ENCODE assay signal across 8 cellular contexts in the genomic region with DNA sequence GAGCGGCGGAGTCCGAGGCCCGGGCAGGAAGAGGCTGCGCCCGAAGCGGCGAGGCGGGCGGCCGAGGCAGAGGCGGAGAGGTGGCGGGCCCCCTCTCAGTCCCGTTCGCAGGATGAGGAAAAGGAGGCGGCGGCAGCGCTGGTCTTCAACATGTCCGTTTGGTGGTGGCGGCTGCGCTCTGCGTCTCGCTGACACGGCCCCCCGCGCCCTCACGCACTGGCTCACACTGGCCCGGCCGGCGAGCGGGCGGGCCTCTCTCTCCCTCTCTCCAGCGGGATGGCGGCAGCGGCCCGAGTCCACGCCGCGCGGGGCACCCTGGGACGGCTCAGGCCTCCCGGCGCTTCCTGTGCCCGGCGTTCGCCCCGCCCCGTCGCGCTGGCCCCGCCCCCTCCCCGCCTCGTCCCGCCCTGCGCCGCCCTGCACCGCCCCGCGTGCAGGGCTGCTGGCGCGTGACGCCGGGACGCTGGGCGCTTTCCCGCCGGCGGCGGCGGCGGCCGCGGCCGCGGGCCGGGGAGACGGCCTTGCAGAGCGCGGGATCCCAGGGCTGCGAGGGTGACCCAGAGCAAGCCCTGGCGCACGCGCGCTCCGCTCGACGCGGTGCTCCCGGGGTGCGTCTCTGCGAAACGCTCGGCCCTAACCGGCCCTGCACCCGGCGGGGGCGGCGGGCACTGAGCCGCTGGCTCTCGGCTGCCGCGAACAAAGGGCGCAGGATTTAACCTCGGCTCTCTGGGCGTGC.
DNase-seq lines count a peak whose midpoint lies in the region; ATAC-seq and TF ChIP-seq lines count a peak whose summit lies in the region.

Gene SCAF4 (minus strand): TSS at position 317 of the 736 bp plus-strand sequence. CDS start 426 bp downstream, outside the sequence.

- peaks cover 8% of the 10 kb centered on the region for H3K27me3 Mint-ChIP-seq in nephron (ENCODE audit: low read depth)

- H3K4me1 Mint-ChIP-seq in nephron, result peaks cover 17% of the 10 kb centered on the region

- DNase-seq in ELF-1 (ENCODE audit: low read depth, low spot score) (peak; percentile 88), GOT3 (lab: John Stamatoyannopoulos, UW) (peak; percentile 73), Kasumi-1 (lab: John Stamatoyannopoulos, UW) (peak; percentile 64 to 67), RPMI8226 (peak; percentile 94), fibroblast of pulmonary artery (ENCODE audit: low read depth) (peak; percentile 89)
- peak; percentile 79 for DNase-seq in activated effector memory CD4-positive, alpha-beta T cell treated with Interleukin-2 at 50 U/mL for 16 hours
- peak; percentile 88 for DNase-seq in stimulated activated naive CD8-positive, alpha-beta T cell treated with anti-CD3 and anti-CD28 coated beads, Interleukin-15, Interleukin-2, amounts not matched to agents 100 U/mL and 50 U/mL, for 24 hours

- peak within 1 kb of the TSS; percentile 85 for H3K4me3 ChIP-seq in fibroblast of pulmonary artery (replicated peaks; ENCODE audit: low read depth, low read length)

- no peaks in the 10 kb centered on the region for H3K9me3 Mint-ChIP-seq in nephron

- TF ChIP-seq CTCF in fibroblast of pulmonary artery (IDR thresholded peaks at IDR 0.05; ENCODE audit: low read length, missing control alignments) (no peak), nephron (IDR thresholded peaks at IDR 0.05; ENCODE audit: unreplicated experiment in 3 of 3) (no peak)

- no peaks in the 10 kb centered on the region for H3K36me3 Mint-ChIP-seq in nephron (ENCODE audit: low read depth)

- peak within 1 kb of the TSS; percentile 88 to 95 (median 95) for H3K4me3 Mint-ChIP-seq in nephron

- peak within 1 kb of the TSS; percentile 69 to 97 (median 94) for H3K27ac Mint-ChIP-seq in nephron

- ATAC-seq in stimulated activated naive CD8-positive, alpha-beta T cell treated with anti-CD3 and anti-CD28 coated beads, Interleukin-15, Interleukin-2, amounts not matched to agents 100 U/mL and 50 U/mL, for 24 hours, result peak; percentile 90

Comparison
In these comparisons a context has a peak if more than half of its experiments do, and no peak if none do; other contexts are left out.
1. Peak in every context shown above with its lines: DNase-seq, ATAC-seq and H3K4me3 ChIP-seq.